17 cellular contexts compared by ENCODE assay signal in genomic region chr3:132817646-132818177, GRCh38.
"Had no signal": no experiment of that assay in that cellular context is flagged by ENCODE, and none has a peak within 500 bp of the region (broad histone marks: within the 10 kb centered on the region; RNA-seq: fewer than 3 reads in every experiment).

No MANE protein-coding gene starts in this region.

- DNase-seq: hypothalamus; immature natural killer cell; kidney; left colon; left lung; lower lobe of right lung; mammary epithelial cell; mesenchymal stem cell; naive B cell; natural killer cell; nephron progenitor cell; occipital lobe; psoas muscle; right lobe of liver; spleen; stimulated activated CD4-positive, alpha-beta T cell treated with anti-CD3 and anti-CD28 coated beads, Interleukin-4, amount 100 ng/mL, for 24 hours; stimulated activated naive CD4-positive, alpha-beta T cell had no signal
